22 cellular contexts compared by ENCODE assay signal in genomic region chr1:17933991-17934390, GRCh38.
"Had no signal": no experiment of that assay in that cellular context is flagged by ENCODE, and none has a peak within 500 bp of the region (broad histone marks: within the 10 kb centered on the region; RNA-seq: fewer than 3 reads in every experiment).

No MANE protein-coding gene starts in this region.

- H3K9ac ChIP-seq: neural progenitor cell had no signal

- DNase-seq: cortex of kidney; dorsolateral prefrontal cortex; effector CD8-positive, alpha-beta T cell; heart right ventricle; left ventricle myocardium inferior; lower lobe of right lung; nucleus accumbens; ovary; right cardiac atrium; small intestine; stimulated activated CD4-positive, alpha-beta T cell treated with anti-CD3 and anti-CD28 coated beads, Interleukin-4, amount 100 ng/mL, for 24 hours; tibial artery; upper lobe of left lung; uterus had no signal

- ATAC-seq: esophagus mucosa; heart right ventricle; lower lobe of right lung; natural killer cell treated with Interleukin-12 subunit alpha and Interleukin-12 subunit beta and Interleukin-15 and Interleukin-18, amount 100 ng/mL, for 72 hours; right cardiac atrium; stimulated activated memory B cell treated with anti-CD40 and anti-IgM and Interleukin-4, amounts not matched to agents 10 μg/mL and 1 μg/mL and 100 μg/mL, for 72 hours had no signal

- H3K4me1 Mint-ChIP-seq: memory B cell; mesothelial cell of epicardium; neural progenitor cell; stimulated activated memory B cell treated with anti-CD40 and anti-IgM and Interleukin-4, amounts not matched to agents 10 μg/mL and 1 μg/mL and 100 μg/mL, for 72 hours had no signal

- H3K27ac Mint-ChIP-seq: memory B cell; mesothelial cell of epicardium; natural killer cell treated with Interleukin-12 subunit alpha and Interleukin-12 subunit beta and Interleukin-15 and Interleukin-18, amount 100 ng/mL, for 72 hours; neural progenitor cell; progenitor cell of endocrine pancreas; stimulated activated memory B cell treated with anti-CD40 and anti-IgM and Interleukin-4, amounts not matched to agents 10 μg/mL and 1 μg/mL and 100 μg/mL, for 72 hours; stimulated activated naive CD8-positive, alpha-beta T cell treated with anti-CD3 and anti-CD28 coated beads, Interleukin-15, Interleukin-2, amounts not matched to agents 100 ng/mL and 50 ng/mL, for 24 hours had no signal

- H3K36me3 Mint-ChIP-seq: memory B cell; mesothelial cell of epicardium; natural killer cell treated with Interleukin-12 subunit alpha and Interleukin-12 subunit beta and Interleukin-15 and Interleukin-18, amount 100 ng/mL, for 72 hours; neural progenitor cell; stimulated activated memory B cell treated with anti-CD40 and anti-IgM and Interleukin-4, amounts not matched to agents 10 μg/mL and 1 μg/mL and 100 μg/mL, for 72 hours had no signal

- H3K4me3 ChIP-seq: dorsolateral prefrontal cortex, heart right ventricle, left ventricle myocardium inferior, lower lobe of right lung, neural progenitor cell, ovary, tibial artery, upper lobe of left lung, uterus had no signal

- H3K4me3 Mint-ChIP-seq: memory B cell; mesothelial cell of epicardium; natural killer cell treated with Interleukin-12 subunit alpha and Interleukin-12 subunit beta and Interleukin-15 and Interleukin-18, amount 100 ng/mL, for 72 hours; neural progenitor cell; stimulated activated memory B cell treated with anti-CD40 and anti-IgM and Interleukin-4, amounts not matched to agents 10 μg/mL and 1 μg/mL and 100 μg/mL, for 72 hours; stimulated activated naive CD8-positive, alpha-beta T cell treated with anti-CD3 and anti-CD28 coated beads, Interleukin-15, Interleukin-2, amounts not matched to agents 100 ng/mL and 50 ng/mL, for 24 hours had no signal

- H3K36me3 ChIP-seq: heart right ventricle, left ventricle myocardium inferior, lower lobe of right lung, neural progenitor cell, ovary, tibial artery, upper lobe of left lung, uterus had no signal

- H3K27ac ChIP-seq: dorsolateral prefrontal cortex, heart right ventricle, left ventricle myocardium inferior, lower lobe of right lung, neural progenitor cell, ovary, tibial artery, upper lobe of left lung, uterus had no signal

- H3K9me3 ChIP-seq: left ventricle myocardium inferior, lower lobe of right lung, ovary, upper lobe of left lung, uterus had no signal

- H3K9me3 Mint-ChIP-seq: natural killer cell treated with Interleukin-12 subunit alpha and Interleukin-12 subunit beta and Interleukin-15 and Interleukin-18, amount 100 ng/mL, for 72 hours; neural progenitor cell had no signal

- H3K27me3 ChIP-seq: ovary, upper lobe of left lung had no signal

- H3K4me1 ChIP-seq: lower lobe of right lung, neural progenitor cell, tibial artery, upper lobe of left lung, uterus had no signal
